8 cellular contexts compared by ENCODE assay signal in genomic region chr9:1050125-1050895, GRCh38. TPM values are rescaled to one million over a fixed set of nuclear protein-coding genes. Genes with fewer than 3 reads are reported as not detected.
DNase-seq lines count a peak whose midpoint lies in the region; ATAC-seq lines count a peak whose summit lies in the region.

TSS of gene DMRT2 (plus strand) at chr9:1050357. CDS start at chr9:1051614, 1,257 bp downstream.

- WGBS in HUES64, result 2% methylated on average over 48 of the region's 48 CpGs

- no peak within 1 kb of the TSS for H3K27ac Mint-ChIP-seq in activated T-cell treated with anti-CD3 and anti-CD28 coated beads, Interleukin-2, amount 50 U/mL, for 24 hours
- peak within 1 kb of the TSS; percentile 29 for H3K27ac Mint-ChIP-seq in T-helper 17 cell

- no peaks in the 10 kb centered on the region for H3K9me3 Mint-ChIP-seq in activated T-cell treated with anti-CD3 and anti-CD28 coated beads, Interleukin-2, amount 50 U/mL, for 24 hours

- no peak for ATAC-seq in T-helper 17 cell

- peaks cover 10% of the 10 kb centered on the region for H3K4me1 ChIP-seq in HUES64 (ENCODE audit: insufficient read depth, low read length)

- H3K9me3 ChIP-seq in HUES64 (ENCODE audit: insufficient read depth, low read depth, low read length) (no peaks in the 10 kb centered on the region), T-helper 17 cell (ENCODE audit: control insufficient read depth, low read length, poor library complexity, severe bottlenecking) (peaks cover 4% of the 10 kb centered on the region)

- H3K36me3 Mint-ChIP-seq in activated T-cell treated with anti-CD3 and anti-CD28 coated beads, Interleukin-2, amount 50 U/mL, for 24 hours (ENCODE audit: low read depth), result no peaks in the 10 kb centered on the region
- peaks cover 7% of the 10 kb centered on the region for H3K36me3 Mint-ChIP-seq in T-helper 17 cell (ENCODE audit: low read depth)

- peaks cover 100% of the 10 kb centered on the region for H3K27me3 ChIP-seq in HUES64 (ENCODE audit: insufficient read depth, low read length)

- H3K4me3 ChIP-seq in HUES64 (ENCODE audit: low read length), result peak within 1 kb of the TSS; percentile 54

- no peaks in the 10 kb centered on the region for H3K36me3 ChIP-seq in HUES64 (ENCODE audit: insufficient read depth, low read length)

- H3K27ac ChIP-seq in HUES64 (ENCODE audit: low read depth, low read length), result no peak within 1 kb of the TSS
- H3K27ac ChIP-seq in epithelial cell of prostate, result no peak within 1 kb of the TSS
- peak within 1 kb of the TSS; percentile 50 for H3K27ac ChIP-seq in temporal lobe (ENCODE audit: low read depth, low read length)

- H3K27me3 Mint-ChIP-seq in activated T-cell treated with anti-CD3 and anti-CD28 coated beads, Interleukin-2, amount 50 U/mL, for 24 hours, result peaks cover 93% of the 10 kb centered on the region
- peaks cover 82% of the 10 kb centered on the region for H3K27me3 Mint-ChIP-seq in T-helper 17 cell

- peak within 1 kb of the TSS; percentile 53 for H3K4me3 Mint-ChIP-seq in activated T-cell treated with anti-CD3 and anti-CD28 coated beads, Interleukin-2, amount 50 U/mL, for 24 hours
- peak within 1 kb of the TSS; percentile 92 for H3K4me3 Mint-ChIP-seq in T-helper 17 cell

- peaks cover 55% of the 10 kb centered on the region for H3K4me1 Mint-ChIP-seq in activated T-cell treated with anti-CD3 and anti-CD28 coated beads, Interleukin-2, amount 50 U/mL, for 24 hours (ENCODE audit: low read depth)
- H3K4me1 Mint-ChIP-seq in T-helper 17 cell, result peaks cover 37% of the 10 kb centered on the region

- H3K9ac ChIP-seq in HUES64 (ENCODE audit: low read depth, low read length), result no peak within 1 kb of the TSS

- DNase-seq in activated T-cell treated with anti-CD3 and anti-CD28 coated beads, Interleukin-2, amount 50 U/mL, for 24 hours, result no peak
- DNase-seq in activated T-cell treated with anti-CD3 and anti-CD28 coated beads for 4 hours, result no peak
- no peak for DNase-seq in T-helper 17 cell
- peak; percentile 48 for DNase-seq in epithelial cell of prostate (ENCODE audit: low read depth, low spot score)
- peak; percentile 63 to 88 for DNase-seq in lung microvascular endothelial cell (ENCODE audit: low read depth in 2 of 2)
- no peak for DNase-seq in KG1 (lab: John Stamatoyannopoulos, UW)

RNA-seq across cellular contexts. Expression of gene DMRT2, which starts in this region (rescaled TPM):
- not detected for polyA plus RNA-seq in HUES64 (2013, experiment 1 of 2)
- polyA plus RNA-seq in HUES64 (2013, experiment 2 of 2), result not detected
- not detected for total RNA-seq in T-helper 17 cell
- total RNA-seq in lung microvascular endothelial cell, result not detected in 2 replicates
- total RNA-seq in temporal lobe, result not detected

Comparison
In these comparisons a context has a peak if more than half of its experiments do, and no peak if none do; other contexts are left out.
1. Peak in DNase-seq in lung microvascular endothelial cell; RNA of the gene not detected or under 1 TPM.